In the genomic region with DNA sequence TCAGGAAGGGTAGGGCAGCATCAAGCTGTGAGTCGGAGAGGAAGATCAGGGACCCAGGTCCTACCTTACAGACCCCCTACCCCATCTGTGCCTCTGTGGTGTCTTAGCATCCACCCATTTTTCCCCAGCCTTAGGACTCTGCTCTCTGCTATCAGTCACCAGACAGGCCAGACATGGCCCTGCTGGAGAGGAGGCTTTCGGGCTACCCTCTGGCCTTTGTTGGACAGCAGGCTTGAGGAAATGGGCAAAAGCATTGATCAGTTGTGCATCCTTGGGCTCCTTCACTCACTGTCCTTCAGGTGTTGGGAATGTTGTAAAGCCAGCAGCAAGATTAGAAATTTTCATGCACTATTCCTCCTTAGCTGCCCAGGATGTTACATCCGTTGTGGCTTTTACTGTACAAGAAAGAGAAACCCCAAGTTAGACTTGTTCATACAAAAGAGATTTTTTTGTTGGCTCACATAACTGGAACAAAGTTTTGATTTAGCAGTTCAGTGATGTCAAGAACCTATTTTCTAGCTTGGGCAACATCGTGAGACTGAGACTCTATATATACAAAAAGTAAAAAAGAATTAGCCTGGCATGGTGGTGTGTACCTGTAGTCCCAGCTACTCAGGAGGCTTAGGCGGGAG, we compare ENCODE assay signal across 14 cellular contexts. TPM values are rescaled to one million over a fixed set of nuclear protein-coding genes. Genes with fewer than 3 reads are reported as not detected.
DNase-seq lines count a peak whose midpoint lies in the region; ATAC-seq and TF ChIP-seq lines count a peak whose summit lies in the region.
"Had no signal": no experiment of that assay in that cellular context is flagged by ENCODE, and none has a peak within 500 bp of the region (broad histone marks: within the 10 kb centered on the region; RNA-seq: fewer than 3 reads in every experiment).

No MANE protein-coding gene starts in this region.

- DNase-seq in T-helper 1 cell (no peak), Karpas-422 (no peak), spleen (no peak), EL (no peak), NCI-H345 (lab: John Stamatoyannopoulos, UW) (no peak)
- no peak for DNase-seq in activated T-helper 2 cell treated with anti-CD3 and anti-CD28 coated beads, Interferon-gamma antibody, Interleukin-2, Interleukin-4, amounts not matched to agents 10 μg/mL and 5 μg/mL and 100 μg/mL, durations not matched to agents 14 hours and 24 hours and 36 hours (ENCODE audit: low spot score)
- DNase-seq: aorta, hippocampal formation, NCI-H2227 treated with DMSO at 0.1 percent for 48 hours, right lobe of liver had no signal

- ATAC-seq in HG03460 (IDR thresholded peaks at IDR 0.05; ENCODE audit: unreplicated experiment): no peak
- ATAC-seq: left lobe of liver, right lobe of liver had no signal

- H3K4me3 ChIP-seq in Karpas-422 (ENCODE audit: low read length) (no peak overlapping the region), spleen (peak overlapping the region in 1 of 8 donors; percentile 38)
- H3K4me3 ChIP-seq: right lobe of liver had no signal

- H3K27me3 ChIP-seq in Karpas-422 (ENCODE audit: low read length): no peaks in the 10 kb centered on the region
- no peaks in the 10 kb centered on the region for H3K27me3 ChIP-seq in spleen (replicated peaks in 1 of 7)
- H3K27me3 ChIP-seq: right lobe of liver had no signal

- H3K27me3 Mint-ChIP-seq in T-helper 1 cell treated with Interleukin-12 subunit alpha and Interleukin-12 subunit beta and Interleukin-4 antibody, amounts not matched to agents 30 μg/mL and 1 μg/mL, for 36 hours (ENCODE audit: low read depth): no peaks in the 10 kb centered on the region
- H3K27me3 Mint-ChIP-seq in activated T-helper 2 cell treated with anti-CD3 and anti-CD28 coated beads, Interferon-gamma antibody, Interleukin-2, Interleukin-4, amounts not matched to agents 10 μg/mL and 5 μg/mL and 100 μg/mL, durations not matched to agents 14 hours and 24 hours and 36 hours (ENCODE audit: low read depth): no peaks in the 10 kb centered on the region

- no peak overlapping the region for H3K27ac ChIP-seq in Karpas-422 (ENCODE audit: low read length)
- H3K27ac ChIP-seq in spleen: peak overlapping the region; percentile 23 to 91 (median 83)
- H3K27ac ChIP-seq: 22Rv1, right lobe of liver had no signal

- intact Hi-C loops in activated T-helper 2 cell treated with anti-CD3 and anti-CD28 coated beads, Interferon-gamma antibody, Interleukin-2, Interleukin-4, amounts not matched to agents 10 μg/mL and 5 μg/mL and 100 μg/mL, durations not matched to agents 14 hours and 24 hours and 36 hours (cut with micrococcal nuclease): no loop called here
- intact Hi-C loops in spleen (cut with DNase I; ENCODE audit: low total_unique reads): no loop called here

- H3K9me2 ChIP-seq in Karpas-422 (replicated peaks; ENCODE audit: insufficient read depth, low read length): no peaks in the 10 kb centered on the region

- 51 to 68% (median 64%) methylated on average over 4 to 5 of the region's 5 CpGs for WGBS in spleen, 5 donors

- peak overlapping the region; percentile 96 for H3K27ac Mint-ChIP-seq in T-helper 1 cell treated with Interleukin-12 subunit alpha and Interleukin-12 subunit beta and Interleukin-4 antibody, amounts not matched to agents 30 μg/mL and 1 μg/mL, for 36 hours
- peak overlapping the region; percentile 98 for H3K27ac Mint-ChIP-seq in activated T-helper 2 cell treated with anti-CD3 and anti-CD28 coated beads, Interferon-gamma antibody, Interleukin-2, Interleukin-4, amounts not matched to agents 10 μg/mL and 5 μg/mL and 100 μg/mL, durations not matched to agents 14 hours and 24 hours and 36 hours

- H3K4me2 ChIP-seq in Karpas-422 (ENCODE audit: low read depth, low read length, poor library complexity, severe bottlenecking): peak overlapping the region; percentile 61

- no peak overlapping the region for H2AFZ ChIP-seq in Karpas-422 (ENCODE audit: low read length)

- no peaks in the 10 kb centered on the region for H3K9me3 Mint-ChIP-seq in T-helper 1 cell treated with Interleukin-12 subunit alpha and Interleukin-12 subunit beta and Interleukin-4 antibody, amounts not matched to agents 30 μg/mL and 1 μg/mL, for 36 hours
- no peaks in the 10 kb centered on the region for H3K9me3 Mint-ChIP-seq in activated T-helper 2 cell treated with anti-CD3 and anti-CD28 coated beads, Interferon-gamma antibody, Interleukin-2, Interleukin-4, amounts not matched to agents 10 μg/mL and 5 μg/mL and 100 μg/mL, durations not matched to agents 14 hours and 24 hours and 36 hours

- H3K36me3 ChIP-seq in Karpas-422 (ENCODE audit: insufficient read depth, low read length) (peaks cover 5% of the 10 kb centered on the region; the same call in 1 of the 2 replicates), spleen (no peaks in the 10 kb centered on the region)
- H3K36me3 ChIP-seq: right lobe of liver had no signal

- H3K4me3 Mint-ChIP-seq in T-helper 1 cell treated with Interleukin-12 subunit alpha and Interleukin-12 subunit beta and Interleukin-4 antibody, amounts not matched to agents 30 μg/mL and 1 μg/mL, for 36 hours: peak overlapping the region; percentile 74
- peak overlapping the region; percentile 28 for H3K4me3 Mint-ChIP-seq in activated T-helper 2 cell treated with anti-CD3 and anti-CD28 coated beads, Interferon-gamma antibody, Interleukin-2, Interleukin-4, amounts not matched to agents 10 μg/mL and 5 μg/mL and 100 μg/mL, durations not matched to agents 14 hours and 24 hours and 36 hours (ENCODE audit: low read depth)

- no peak overlapping the region for H3K9ac ChIP-seq in Karpas-422 (ENCODE audit: low read length)

- H3K4me1 ChIP-seq in Karpas-422 (ENCODE audit: low read length) (peaks cover 92% of the 10 kb centered on the region), spleen (peaks cover 39 to 100% (median 87%) of the 10 kb centered on the region in 6 donors)
- H3K4me1 ChIP-seq: right lobe of liver had no signal

- TF ChIP-seq CTCF in spleen (IDR thresholded peaks at IDR 0.05 in 8 of 11, conservative IDR thresholded peaks at IDR 0.05 in 3 of 11): no peak

- H3K36me3 Mint-ChIP-seq in T-helper 1 cell treated with Interleukin-12 subunit alpha and Interleukin-12 subunit beta and Interleukin-4 antibody, amounts not matched to agents 30 μg/mL and 1 μg/mL, for 36 hours (ENCODE audit: low read depth): peaks cover 36% of the 10 kb centered on the region
- H3K36me3 Mint-ChIP-seq in activated T-helper 2 cell treated with anti-CD3 and anti-CD28 coated beads, Interferon-gamma antibody, Interleukin-2, Interleukin-4, amounts not matched to agents 10 μg/mL and 5 μg/mL and 100 μg/mL, durations not matched to agents 14 hours and 24 hours and 36 hours (ENCODE audit: low read depth): peaks cover 16% of the 10 kb centered on the region

- no peak for TF ChIP-seq POLR2A in spleen (IDR thresholded peaks at IDR 0.05)

- H3K79me2 ChIP-seq in Karpas-422 (ENCODE audit: low read length): 0 out of 2 replicates have a peak, but pooled peaks cover 5% of the 10 kb centered on the region

- no peaks in the 10 kb centered on the region for H3K9me3 ChIP-seq in Karpas-422 (ENCODE audit: low read length)
- no peaks in the 10 kb centered on the region for H3K9me3 ChIP-seq in spleen
- H3K9me3 ChIP-seq: right lobe of liver had no signal

- peaks cover 12% of the 10 kb centered on the region; the same call in 1 of the 2 replicates for H4K20me1 ChIP-seq in Karpas-422 (ENCODE audit: insufficient read depth, low read depth, low read length)

- H3K4me1 Mint-ChIP-seq in T-helper 1 cell treated with Interleukin-12 subunit alpha and Interleukin-12 subunit beta and Interleukin-4 antibody, amounts not matched to agents 30 μg/mL and 1 μg/mL, for 36 hours (ENCODE audit: low read depth): peaks cover 86% of the 10 kb centered on the region
- peaks cover 92% of the 10 kb centered on the region for H3K4me1 Mint-ChIP-seq in activated T-helper 2 cell treated with anti-CD3 and anti-CD28 coated beads, Interferon-gamma antibody, Interleukin-2, Interleukin-4, amounts not matched to agents 10 μg/mL and 5 μg/mL and 100 μg/mL, durations not matched to agents 14 hours and 24 hours and 36 hours (ENCODE audit: low read depth)

RNA-seq across cellular contexts. Expression of a gene that starts 17.4 kb away (rescaled TPM):
- total RNA-seq in Karpas-422 (2014; rRNA removed; shearing (Covaris generic); ENCODE audit: low replicate concordance): 34.5 and 58.7 TPM in 2 replicates
- 112 and 117 TPM in 2 replicates for total RNA-seq in activated T-helper 2 cell treated with anti-CD3 and anti-CD28 coated beads, Interferon-gamma antibody, Interleukin-2, Interleukin-4, amounts not matched to agents 10 μg/mL and 5 μg/mL and 100 μg/mL, durations not matched to agents 14 hours and 24 hours and 36 hours
- total RNA-seq in spleen: 100 to 1,000 TPM in 4 of 7 donors, 10 to 100 TPM in 3; 71.1 to 113 (median 102) TPM
- polyA plus RNA-seq in spleen: 100 to 1,000 TPM in 2 of 3 donors, 10 to 100 TPM in 1; 91.9 to 123 (median 100) TPM
